ENCODE assay signal across 31 cellular contexts in the genomic region with DNA sequence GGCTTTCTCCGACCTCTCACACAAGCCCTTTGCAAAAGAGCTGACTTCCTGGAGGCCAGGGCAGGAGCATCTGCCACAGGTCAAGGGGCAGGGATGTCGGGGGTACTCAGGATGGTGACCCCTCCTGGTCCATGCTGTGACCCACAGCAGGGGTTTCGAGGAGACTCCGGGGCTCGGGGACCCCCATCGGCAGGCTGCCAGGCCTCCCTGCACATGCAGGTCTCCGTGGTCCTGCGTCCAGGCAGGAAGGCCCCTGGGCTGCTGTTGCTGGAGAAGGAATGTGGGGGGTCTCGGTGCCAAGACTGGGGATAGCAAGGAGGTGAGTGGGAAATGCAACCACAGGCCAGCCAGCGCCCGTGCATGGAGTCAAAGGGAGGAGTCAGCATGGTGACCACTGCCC.
"Had no signal": no experiment of that assay in that cellular context is flagged by ENCODE, and none has a peak within 500 bp of the region (broad histone marks: within the 10 kb centered on the region; RNA-seq: fewer than 3 reads in every experiment).

No MANE protein-coding gene starts in this region.

- H3K36me3 Mint-ChIP-seq: activated CD4-positive, alpha-beta memory T cell treated with anti-CD3 and anti-CD28 coated beads for 36 hours; activated naive CD4-positive, alpha-beta T cell treated with anti-CD3 and anti-CD28 coated beads, Interleukin-2, amount 10 ng/mL, durations not matched to agents 7 days and 5 days; brain had no signal

- H3K27me3 Mint-ChIP-seq: activated CD4-positive, alpha-beta memory T cell treated with anti-CD3 and anti-CD28 coated beads for 36 hours; activated CD4-positive, alpha-beta T cell treated with anti-CD3 and anti-CD28 coated beads, Interleukin-2, amount 10 ng/mL, durations not matched to agents 7 days and 5 days; activated naive CD4-positive, alpha-beta T cell treated with anti-CD3 and anti-CD28 coated beads, Interleukin-2, amount 10 ng/mL, durations not matched to agents 7 days and 5 days; activated naive CD8-positive, alpha-beta T cell treated with anti-CD3 and anti-CD28 coated beads, Interleukin-2, amount 50 U/mL, for 24 hours; activated T-helper 17 cell treated with anti-CD3 and anti-CD28 coated beads, Interleukin-2, amount 50 U/mL, for 72 hours; brain had no signal

- DNase-seq: activated CD4-positive, alpha-beta memory T cell treated with anti-CD3 and anti-CD28 coated beads for 36 hours; activated CD4-positive, alpha-beta T cell treated with anti-CD3 and anti-CD28 coated beads, Interleukin-2, amount 10 ng/mL, durations not matched to agents 7 days and 5 days; activated CD4-positive, CD25-positive, alpha-beta regulatory T cell; activated CD8-positive, alpha-beta memory T cell treated with anti-CD3 and anti-CD28 coated beads for 24 hours; activated gamma-delta T cell treated with Interleukin-2 at 50 U/mL for 16 hours; activated naive CD4-positive, alpha-beta T cell treated with anti-CD3 and anti-CD28 coated beads, Interleukin-2, amount 10 ng/mL, durations not matched to agents 7 days and 5 days; activated naive CD8-positive, alpha-beta T cell treated with anti-CD3 and anti-CD28 coated beads, Interleukin-2, amount 50 U/mL, for 24 hours; activated T-cell treated with anti-CD3 and anti-CD28 coated beads, Interleukin-2, amount 50 U/mL, for 48 hours; amniotic stem cell; MG63; MV-4-11; NCI-H1092 treated with DMSO at 0.1 percent for 48 hours; NCI-H1417 treated with DMSO at 0.1 percent for 48 hours; NCI-H1694; NCI-H2029; NCI-H2107; NCI-H2171 treated with DMSO at 0.1 percent for 48 hours; NCI-H345; NCI-H510A; NCI-H526 treated with DMSO at 0.1 percent for 48 hours; NCI-H82; OCI-M1; RPMI8226; SJCRH30; SK-N-SH; T-helper 1 cell had no signal

- FAIRE-seq: astrocyte had no signal

- ATAC-seq: activated naive CD8-positive, alpha-beta T cell treated with anti-CD3 and anti-CD28 coated beads, Interleukin-2, amount 50 U/mL, for 24 hours; activated T-helper 17 cell treated with anti-CD3 and anti-CD28 coated beads, Interleukin-2, amount 50 U/mL, for 72 hours; Right ventricle myocardium inferior had no signal

- H3K27me3 ChIP-seq: MG63, SJCRH30 had no signal

- H3K27ac Mint-ChIP-seq: activated CD4-positive, alpha-beta memory T cell treated with anti-CD3 and anti-CD28 coated beads for 36 hours; activated naive CD4-positive, alpha-beta T cell treated with anti-CD3 and anti-CD28 coated beads, Interleukin-2, amount 10 ng/mL, durations not matched to agents 7 days and 5 days; activated naive CD8-positive, alpha-beta T cell treated with anti-CD3 and anti-CD28 coated beads, Interleukin-2, amount 50 U/mL, for 24 hours; activated T-helper 17 cell treated with anti-CD3 and anti-CD28 coated beads, Interleukin-2, amount 50 U/mL, for 72 hours had no signal

- H3K4me3 ChIP-seq: MG63, SJCRH30 had no signal

- H3K4me2 ChIP-seq: SK-N-SH had no signal

- H3K4me1 ChIP-seq: SJCRH30 had no signal

- H3K9me3 ChIP-seq: MG63, SJCRH30, SK-N-SH had no signal

- H3K9ac ChIP-seq: SK-N-SH had no signal

- H3K27ac ChIP-seq: SJCRH30, VCaP had no signal

- H3K4me1 Mint-ChIP-seq: activated naive CD8-positive, alpha-beta T cell treated with anti-CD3 and anti-CD28 coated beads, Interleukin-2, amount 50 U/mL, for 24 hours; activated T-helper 17 cell treated with anti-CD3 and anti-CD28 coated beads, Interleukin-2, amount 50 U/mL, for 72 hours had no signal

- H3K36me3 ChIP-seq: MG63, SJCRH30 had no signal

- H3K4me3 Mint-ChIP-seq: activated CD4-positive, alpha-beta memory T cell treated with anti-CD3 and anti-CD28 coated beads for 36 hours; activated CD4-positive, alpha-beta T cell treated with anti-CD3 and anti-CD28 coated beads, Interleukin-2, amount 10 ng/mL, durations not matched to agents 7 days and 5 days; activated naive CD4-positive, alpha-beta T cell treated with anti-CD3 and anti-CD28 coated beads, Interleukin-2, amount 10 ng/mL, durations not matched to agents 7 days and 5 days; activated naive CD8-positive, alpha-beta T cell treated with anti-CD3 and anti-CD28 coated beads, Interleukin-2, amount 50 U/mL, for 24 hours; activated T-helper 17 cell treated with anti-CD3 and anti-CD28 coated beads, Interleukin-2, amount 50 U/mL, for 72 hours; brain had no signal

- H3K9me3 Mint-ChIP-seq: activated CD4-positive, alpha-beta memory T cell treated with anti-CD3 and anti-CD28 coated beads for 36 hours; activated CD4-positive, alpha-beta T cell treated with anti-CD3 and anti-CD28 coated beads, Interleukin-2, amount 10 ng/mL, durations not matched to agents 7 days and 5 days; activated naive CD4-positive, alpha-beta T cell treated with anti-CD3 and anti-CD28 coated beads, Interleukin-2, amount 10 ng/mL, durations not matched to agents 7 days and 5 days; activated naive CD8-positive, alpha-beta T cell treated with anti-CD3 and anti-CD28 coated beads, Interleukin-2, amount 50 U/mL, for 24 hours; activated T-helper 17 cell treated with anti-CD3 and anti-CD28 coated beads, Interleukin-2, amount 50 U/mL, for 72 hours; brain had no signal
